7 cellular contexts compared by ENCODE assay signal in genomic region chr1:155206891-155207577, GRCh38. TPM values are rescaled to one million over a fixed set of nuclear protein-coding genes. Genes with fewer than 3 reads are reported as not detected.
A peak's percentile ranks its signal among the peaks of the same experiment; 100 is the strongest.
DNase-seq lines count a peak whose midpoint lies in the region; ATAC-seq and TF ChIP-seq lines count a peak whose summit lies in the region.

No MANE protein-coding gene starts in this region.

- H3K4me3 ChIP-seq in ascending aorta, result peak overlapping the region; percentile 77 to 79
- H3K4me3 ChIP-seq in retinal pigment epithelial cell (ENCODE audit: low read length), result peak overlapping the region; percentile 91

- in situ Hi-C loops in GM13977 (cut with MboI; ENCODE audit: low pct_unique_long_range_greater_than_20kb, low sequenced_read_pairs, unreplicated experiment), result no loop called here

- no peak for ATAC-seq in HG02981 (IDR thresholded peaks at IDR 0.05; ENCODE audit: unreplicated experiment)

- H3K27me3 ChIP-seq in ascending aorta, result no peaks in the 10 kb centered on the region

- H3K27ac ChIP-seq in ascending aorta, result peak overlapping the region; percentile 99 to 100

- H3K9me3 ChIP-seq in ascending aorta, result no peaks in the 10 kb centered on the region

- intact Hi-C loops in ascending aorta (cut with DNase I), result loop anchor here (1.0 kb wide), 1 partner anchor 37 kb away; no protein-coding TSS in a partner anchor

- H3K4me1 ChIP-seq in ascending aorta, result peaks cover 7 to 27% of the 10 kb centered on the region in 2 donors

- peaks cover 5 to 6% of the 10 kb centered on the region in 2 donors for H3K36me3 ChIP-seq in ascending aorta

- TF ChIP-seq CTCF in GM13977 (IDR thresholded peaks at IDR 0.05; ENCODE audit: extremely low read depth, insufficient read depth, missing control alignments) (peak; percentile 88), ascending aorta (IDR thresholded peaks at IDR 0.05) (peak; percentile 69 to 87 (median 85)), retinal pigment epithelial cell (conservative IDR thresholded peaks at IDR 0.05; ENCODE audit: low read depth, low read length) (peak; percentile 93)

- DNase-seq in GM13977 (ENCODE audit: low spot score) (peak; percentile 85), NCI-H2029 (lab: John Stamatoyannopoulos, UW) (peak; percentile 50), T-helper 22 cell (ENCODE audit: low read depth) (peak; percentile 71), ascending aorta (ENCODE audit: low spot score in 2 of 2) (peak; percentile 30 to 94), hepatic stellate cell (ENCODE audit: low spot score) (peak; percentile 83), retinal pigment epithelial cell (ENCODE audit: low read depth) (no peak)

RNA-seq across cellular contexts. Expression of gene THBS3, which starts 0.7 kb away (rescaled TPM):
- 40.3 TPM for total RNA-seq in ascending aorta

RNA-seq across cellular contexts. Expression of gene MTX1, which starts 1.5 kb away (rescaled TPM):
- total RNA-seq in ascending aorta, result 23.9 TPM

RNA-seq across cellular contexts. Expression of gene TRIM46, which starts 33.4 kb away (rescaled TPM):
- not detected for total RNA-seq in ascending aorta

RNA-seq across cellular contexts. Expression of gene KRTCAP2, which starts 33.9 kb away (rescaled TPM):
- total RNA-seq in ascending aorta, result 146 TPM

RNA-seq across cellular contexts. Expression of gene ENTREP3, which starts 48.2 kb away (rescaled TPM):
- 34.5 TPM for total RNA-seq in ascending aorta
